Comparison of ENCODE assay signal across 23 cellular contexts in genomic region chr11:3204141-3205015, GRCh38. TPM values are rescaled to one million over a fixed set of nuclear protein-coding genes. Genes with fewer than 3 reads are reported as not detected.
A peak's percentile ranks its signal among the peaks of the same experiment; 100 is the strongest.
DNase-seq lines count a peak whose midpoint lies in the region; ATAC-seq, FAIRE-seq and TF ChIP-seq lines count a peak whose summit lies in the region.
"Had no signal": no experiment of that assay in that cellular context is flagged by ENCODE, and none has a peak within 500 bp of the region (broad histone marks: within the 10 kb centered on the region; RNA-seq: fewer than 3 reads in every experiment).

No MANE protein-coding gene starts in this region.

- peaks cover 0 to 5% (median 0%) of the 10 kb centered on the region in 7 donors for H3K9me3 Mint-ChIP-seq in CD14-positive monocyte
- H3K9me3 Mint-ChIP-seq: CD8-positive, alpha-beta memory T cell; HFFc6 had no signal

- no peaks in the 10 kb centered on the region for H3K36me3 Mint-ChIP-seq in CD14-positive monocyte
- H3K36me3 Mint-ChIP-seq: CD8-positive, alpha-beta memory T cell had no signal

- H3K27me3 ChIP-seq in SK-N-SH (ENCODE audit: insufficient read depth) (peaks cover 25% of the 10 kb centered on the region), H1 (replicated peaks in 1 of 4; ENCODE audit: control insufficient read depth in 3 of 4, extremely low read depth in 1 of 4, insufficient read depth in 3 of 4, low read length in 3 of 4) (peaks cover 10 to 42% (median 32%) of the 10 kb centered on the region in 4 experiments), neuronal stem cell (ENCODE audit: control insufficient read depth in 3 of 3, insufficient read depth in 3 of 3, low read depth in 1 of 3, low read length in 3 of 3) (peaks cover 0 to 62% (median 22%) of the 10 kb centered on the region in 3 experiments)

- no peak overlapping the region for H2BK20ac ChIP-seq in H1 (ENCODE audit: low read length)

- H3K79me2 ChIP-seq in SK-N-SH (ENCODE audit: insufficient read depth) (no peaks in the 10 kb centered on the region), H1 (ENCODE audit: control insufficient read depth in 1 of 2, insufficient read depth in 2 of 2, low read length in 2 of 2) (no peaks in the 10 kb centered on the region)

- H2AFZ ChIP-seq in SK-N-SH (ENCODE audit: low read depth) = no peak overlapping the region
- H2AFZ ChIP-seq in H1 (ENCODE audit: low read length) = no peak overlapping the region
- no peak overlapping the region for H2AFZ ChIP-seq in neuronal stem cell (ENCODE audit: low read length)

- POLR2A ChIA-PET in SK-N-SH (lab: Yijun Ruan, JAX) (no interaction called here), H1 (lab: Charles Lee; ENCODE audit: partially characterized antibody) (interaction anchor here (0.6 to 1.1 kb wide), 5 partner anchors 9 to 211 kb away, joined by 3 to 4 read pairs (median 3); no protein-coding TSS in a partner anchor)

- TF ChIP-seq CTCF in SK-N-SH (IDR thresholded peaks at IDR 0.05) (no peak), CD14-positive monocyte (IDR thresholded peaks at IDR 0.05) (no peak), H1 (IDR thresholded peaks at IDR 0.05; ENCODE audit: control extremely low read depth in 1 of 3, insufficient read depth in 1 of 3, low read depth in 1 of 3, low read length in 3 of 3) (no peak)

- TF ChIP-seq RAD21 in SK-N-SH (IDR thresholded peaks at IDR 0.05; ENCODE audit: low read length) (no peak), H1 (IDR thresholded peaks at IDR 0.05 in 1 of 2, conservative IDR thresholded peaks at IDR 0.05 in 1 of 2; ENCODE audit: low read depth in 2 of 2, low read length in 2 of 2) (no peak)

- H3K27me3 Mint-ChIP-seq in CD14-positive monocyte (ENCODE audit: low read depth in 3 of 3) = peaks cover 32 to 52% (median 39%) of the 10 kb centered on the region in 3 donors

- ATAC-seq in SK-N-SH treated with all-trans-retinoic acid at 6 μM for 48 hours (no peak), GM21526 (IDR thresholded peaks at IDR 0.05; ENCODE audit: low FRiP score, unreplicated experiment) (no peak), esophagus mucosa (no peak), GM21360 (IDR thresholded peaks at IDR 0.05; ENCODE audit: unreplicated experiment) (no peak)

- H3K27ac ChIP-seq in SK-N-SH (ENCODE audit: low read depth in 2 of 2, low read length in 1 of 2) = no peak overlapping the region
- no peak overlapping the region for H3K27ac ChIP-seq in H1 (ENCODE audit: low read depth, low read length)
- H3K27ac ChIP-seq in neuronal stem cell (replicated peaks; ENCODE audit: low read length) = no peak overlapping the region
- H3K27ac ChIP-seq: 22Rv1 had no signal

- no peak for FAIRE-seq in H1 (lab: Jason Lieb, UNC)

- peaks cover 19% of the 10 kb centered on the region for H3K23me2 ChIP-seq in H1 (ENCODE audit: low read depth, low read length)

- H2BK15ac ChIP-seq in H1 (ENCODE audit: low read length) = peak overlapping the region; percentile 61; the same call in 1 of the 2 replicates
- no peak overlapping the region for H2BK15ac ChIP-seq in neuronal stem cell (ENCODE audit: low read length)

- H3K14ac ChIP-seq in H1 (ENCODE audit: insufficient read length) = no peak overlapping the region
- H3K14ac ChIP-seq in neuronal stem cell (ENCODE audit: low read length) = no peak overlapping the region

- H3K4ac ChIP-seq in H1 (replicated peaks; ENCODE audit: insufficient read length, low read depth, low read length) (no peak overlapping the region), neuronal stem cell (ENCODE audit: low read length) (no peak overlapping the region)

- no peak overlapping the region for H3K27ac Mint-ChIP-seq in CD14-positive monocyte
- H3K27ac Mint-ChIP-seq: HFFc6 had no signal

- H3K79me1 ChIP-seq in H1 (ENCODE audit: low read depth, low read length) (no peaks in the 10 kb centered on the region), neuronal stem cell (ENCODE audit: low read depth, low read length) (no peaks in the 10 kb centered on the region)

- H4K20me1 ChIP-seq in SK-N-SH (ENCODE audit: insufficient read depth) (no peaks in the 10 kb centered on the region), H1 (replicated peaks in 1 of 2; ENCODE audit: control insufficient read depth in 1 of 2, insufficient read depth in 2 of 2, low read length in 2 of 2) (peaks cover 0 to 10% of the 10 kb centered on the region in 2 experiments)

- H3K4me3 ChIP-seq in SK-N-SH (ENCODE audit: low read depth in 2 of 2, low read length in 1 of 2) (no peak overlapping the region), H1 (ENCODE audit: extremely low read depth in 1 of 4, insufficient read depth in 2 of 4, low read depth in 3 of 4, low read length in 4 of 4) (peak overlapping the region in 1 of 4 experiments; percentile 60; a peak in 2 of 8 replicates), neuronal stem cell (ENCODE audit: low read length in 2 of 2) (peak overlapping the region in 1 of 2 donors; percentile 43)

- peak overlapping the region in 1 of 2 donors; percentile 35 for H3K4me3 Mint-ChIP-seq in CD14-positive monocyte
- H3K4me3 Mint-ChIP-seq: HFFc6 had no signal

- H2BK5ac ChIP-seq in H1 (ENCODE audit: low read depth, low read length) (no peak overlapping the region), neuronal stem cell (ENCODE audit: low read length) (no peak overlapping the region)

- H3K4me1 Mint-ChIP-seq in CD14-positive monocyte = no peaks in the 10 kb centered on the region

- DNase-seq in SK-N-SH = peak; percentile 28
- peak; percentile 33 for DNase-seq in CD14-positive monocyte (ENCODE audit: low spot score)
- DNase-seq in H1 (ENCODE audit: low read depth in 1 of 2, low spot score in 2 of 2) = no peak
- DNase-seq in neuronal stem cell (ENCODE audit: low spot score) = no peak
- DNase-seq: DMS79 treated with DMSO at 0.1 percent for 48 hours; HFFc6; KG1; NCI-H1048; NCI-H1436 treated with DMSO at 0.1 percent for 48 hours; NCI-H2029 treated with DMSO at 0.1 percent for 48 hours; NCI-H446 treated with DMSO at 0.1 percent for 48 hours; NK-92 treated with Interleukin-12 subunit alpha and Interleukin-12 subunit beta, amount 100 ng/mL, for 24 hours; OCI-M1 had no signal

- no peak overlapping the region for H3K18ac ChIP-seq in H1 (ENCODE audit: extremely low read depth, low read length)
- H3K18ac ChIP-seq in neuronal stem cell (ENCODE audit: low read length) = peak overlapping the region; percentile 88

- H2AK5ac ChIP-seq in H1 (ENCODE audit: low read depth, low read length) (peak overlapping the region; percentile 39; the same call in 1 of the 2 replicates), neuronal stem cell (ENCODE audit: low read depth, low read length) (peak overlapping the region; percentile 82)

- CTCF ChIA-PET in SK-N-SH (lab: Yijun Ruan, JAX) (interaction anchor here (1.0 to 2.5 kb wide), 5 partner anchors 9 to 113 kb away, joined by 3 to 10 read pairs (median 5); no protein-coding TSS in a partner anchor), H1 (lab: Charles Lee; ENCODE audit: partially characterized antibody) (interaction anchor here (0.9 to 12.0 kb wide), 17 partner anchors 7 to 274 kb away, joined by 3 to 99 read pairs (median 5); no protein-coding TSS in a partner anchor)

- TF ChIP-seq POLR2A in H1 (IDR thresholded peaks at IDR 0.05; ENCODE audit: control extremely low read depth in 1 of 2, low read depth in 2 of 2, low read length in 2 of 2) = no peak

- H2BK12ac ChIP-seq in H1 (ENCODE audit: low read depth, low read length) (0 out of 2 replicates have a peak overlapping the region, but pooled peaks have one; percentile 17), neuronal stem cell (ENCODE audit: low read length) (no peak overlapping the region)

- H3K9me2 ChIP-seq in SK-N-SH = no peaks in the 10 kb centered on the region

- H4K91ac ChIP-seq in H1 (replicated peaks; ENCODE audit: insufficient read length, low read length) (no peak overlapping the region), neuronal stem cell (ENCODE audit: low read depth, low read length, poor library complexity) (no peak overlapping the region)

- no peak overlapping the region for H3K56ac ChIP-seq in H1 (replicated peaks; ENCODE audit: insufficient read length, low read depth, low read length)

- H4K8ac ChIP-seq in H1 (ENCODE audit: extremely low read depth, insufficient read depth, low read length) (no peak overlapping the region), neuronal stem cell (ENCODE audit: low read depth, low read length) (no peak overlapping the region)

- H3K9ac ChIP-seq in SK-N-SH (no peak overlapping the region), H1 (replicated peaks in 1 of 4; ENCODE audit: extremely low read depth in 1 of 4, low read depth in 3 of 4, low read length in 3 of 4) (no peak overlapping the region), neuronal stem cell (ENCODE audit: low read depth, low read length, poor library complexity) (no peak overlapping the region)

- H3K4me2 ChIP-seq in SK-N-SH (no peak overlapping the region), H1 (ENCODE audit: insufficient read depth in 1 of 2, low read depth in 2 of 2, low read length in 2 of 2) (peak overlapping the region in 1 of 2 experiments; percentile 67; a peak in 1 of 4 replicates), neuronal stem cell (ENCODE audit: insufficient read depth, low read length, poor library complexity, severe bottlenecking) (no peak overlapping the region)

- H3K9me3 ChIP-seq in SK-N-SH (no peaks in the 10 kb centered on the region), H1 (ENCODE audit: insufficient read depth in 2 of 2, low read depth in 1 of 2, low read length in 1 of 2) (no peaks in the 10 kb centered on the region), neuronal stem cell (replicated peaks in 1 of 2; ENCODE audit: control insufficient read depth in 2 of 2, insufficient read depth in 1 of 2, low read depth in 1 of 2, low read length in 2 of 2) (no peaks in the 10 kb centered on the region)

- no peak overlapping the region for H4K5ac ChIP-seq in H1 (ENCODE audit: insufficient read length, low read depth, low read length)

- H3K23ac ChIP-seq in H1 (ENCODE audit: insufficient read length) = no peak overlapping the region
- H3K23ac ChIP-seq in neuronal stem cell (ENCODE audit: low read depth, low read length, poor library complexity) = peak overlapping the region; percentile 38

- H2BK120ac ChIP-seq in H1 (replicated peaks; ENCODE audit: low read depth, low read length) = no peak overlapping the region
- H2BK120ac ChIP-seq in neuronal stem cell (ENCODE audit: low read depth, low read length) = no peak overlapping the region

- intact Hi-C loops in CD14-positive monocyte (cut with micrococcal nuclease) = no loop called here

- H3K36me3 ChIP-seq in SK-N-SH (replicated peaks in 1 of 2; ENCODE audit: control insufficient read depth in 1 of 2, insufficient read depth in 2 of 2, low read length in 1 of 2) = no peaks in the 10 kb centered on the region
- H3K36me3 ChIP-seq in H1 (ENCODE audit: control insufficient read depth in 2 of 4, insufficient read depth in 4 of 4, low read length in 3 of 4) = no peaks in the 10 kb centered on the region
- H3K36me3 ChIP-seq in neuronal stem cell (replicated peaks in 1 of 2; ENCODE audit: control insufficient read depth in 2 of 2, insufficient read depth in 2 of 2, low read length in 2 of 2) = no peaks in the 10 kb centered on the region

- WGBS in SK-N-SH (ENCODE audit: low lambda C conversion rate) = 58% methylated on average over 10 of the region's 24 CpGs
- 85% methylated on average over 16 of the region's 24 CpGs; no CpG with 5 or more reads in 1 of the 2 experiments for WGBS in H1 (ENCODE audit: extremely low coverage in 1 of 2, insufficient coverage in 1 of 2, insufficient read length in 1 of 2, insufficient replicate concordance in 2 of 2, low coverage in 1 of 2, low lambda C conversion rate in 2 of 2, missing lambda C conversion rate in 1 of 2), 2 experiments
- no CpG with 5 or more reads among the region's 24 CpGs for WGBS in neuronal stem cell (ENCODE audit: extremely low coverage in 2 of 2, insufficient read length in 2 of 2, insufficient replicate concordance in 1 of 2), 2 donors

- H3K4me1 ChIP-seq in SK-N-SH (ENCODE audit: control insufficient read depth in 1 of 2, insufficient read depth in 2 of 2, low read depth in 1 of 2, low read length in 1 of 2) = peaks cover 0 to 23% of the 10 kb centered on the region in 2 experiments; a peak in 1 of 4 replicates
- H3K4me1 ChIP-seq in H1 (replicated peaks in 1 of 4; ENCODE audit: control insufficient read depth in 3 of 4, insufficient read depth in 4 of 4, low read length in 3 of 4) = peaks cover 0 to 4% (median under 1%) of the 10 kb centered on the region in 4 experiments; a peak in 6 of 7 replicates
- peaks cover 0 to 4% of the 10 kb centered on the region in 2 donors for H3K4me1 ChIP-seq in neuronal stem cell (ENCODE audit: control insufficient read depth in 2 of 2, insufficient read depth in 1 of 2, low read depth in 1 of 2, low read length in 2 of 2)

- H3F3A ChIP-seq in SK-N-SH (replicated peaks; ENCODE audit: insufficient read depth) = no peaks in the 10 kb centered on the region

- TF ChIP-seq EP300 in SK-N-SH (IDR thresholded peaks at IDR 0.05; ENCODE audit: borderline replicate concordance in 1 of 2, low read depth in 1 of 2, low read length in 1 of 2) (no peak), H1 (IDR thresholded peaks at IDR 0.05; ENCODE audit: borderline replicate concordance in 1 of 2, low read depth in 2 of 2, low read length in 2 of 2) (no peak)

RNA-seq across cellular contexts. Expression of gene MRGPRG, which starts 14.2 kb away (rescaled TPM):
- not detected in 2 replicates for polyA plus RNA-seq in SK-N-SH (2012; rRNA removed)
- polyA plus RNA-seq in SK-N-SH (2012; cell fraction: cytosol; rRNA removed) = not detected in 2 replicates
- not detected in 2 replicates for polyA plus RNA-seq in SK-N-SH (2012; cell fraction: nucleus; rRNA removed)
- polyA plus RNA-seq in CD14-positive monocyte = not detected
- not detected in 2 replicates for total RNA-seq in H1 (2021; fragmentation: NEBNext Ultra II Directional; extraction: Animal tissue kit (Norgen Biotek cat#: 25700))
- polyA plus RNA-seq in H1 (2011; rRNA removed) = not detected in 2 replicates
- polyA plus RNA-seq in H1 (2011; cell fraction: cytosol; rRNA removed) = not detected
- polyA plus RNA-seq in H1 (2011; cell fraction: nucleus; rRNA removed) = not detected
- not detected in 4 replicates for polyA plus RNA-seq in H1 (2012, experiment 1 of 2)
- not detected for polyA plus RNA-seq in H1 (2012, experiment 2 of 2)
- polyA plus RNA-seq in H1 (2013, experiment 1 of 2) = not detected
- polyA plus RNA-seq in H1 (2013, experiment 2 of 2) = not detected
- polyA minus RNA-seq in H1 (2011; rRNA and poly(A)+ RNA removed) = not detected in 2 replicates
- not detected for polyA minus RNA-seq in H1 (2011; cell fraction: cytosol; rRNA and poly(A)+ RNA removed)
- polyA minus RNA-seq in H1 (2011; cell fraction: nucleus; rRNA and poly(A)+ RNA removed) = not detected
- not detected for polyA plus RNA-seq in neuronal stem cell (2013, experiment 1 of 2)
- polyA plus RNA-seq in neuronal stem cell (2013, experiment 2 of 2) = not detected
- total RNA-seq in esophagus mucosa = not detected
- total RNA-seq: CD8-positive, alpha-beta memory T cell; G401; HFFc6; M059J; RPMI7951 had no signal
- polyA plus RNA-seq: BJ; CD8-positive, alpha-beta memory T cell had no signal

RNA-seq across cellular contexts. Expression of gene MRGPRE, which starts 27.8 kb away (rescaled TPM):
- polyA plus RNA-seq in SK-N-SH (2012; rRNA removed) = not detected in 2 replicates
- polyA plus RNA-seq in SK-N-SH (2012; cell fraction: cytosol; rRNA removed) = not detected in 2 replicates
- not detected in 2 replicates for polyA plus RNA-seq in SK-N-SH (2012; cell fraction: nucleus; rRNA removed)
- polyA plus RNA-seq in CD14-positive monocyte = not detected
- total RNA-seq in H1 (2021; fragmentation: NEBNext Ultra II Directional; extraction: Animal tissue kit (Norgen Biotek cat#: 25700)) = not detected in 2 replicates
- polyA plus RNA-seq in H1 (2011; rRNA removed) = not detected in 2 replicates
- polyA plus RNA-seq in H1 (2011; cell fraction: cytosol; rRNA removed) = not detected
- polyA plus RNA-seq in H1 (2011; cell fraction: nucleus; rRNA removed) = not detected
- polyA plus RNA-seq in H1 (2012, experiment 1 of 2) = not detected in 4 replicates
- not detected for polyA plus RNA-seq in H1 (2012, experiment 2 of 2)
- 0.04 TPM for polyA plus RNA-seq in H1 (2013, experiment 1 of 2)
- not detected for polyA plus RNA-seq in H1 (2013, experiment 2 of 2)
- polyA minus RNA-seq in H1 (2011; rRNA and poly(A)+ RNA removed) = not detected in 2 replicates
- polyA minus RNA-seq in H1 (2011; cell fraction: cytosol; rRNA and poly(A)+ RNA removed) = not detected
- not detected for polyA minus RNA-seq in H1 (2011; cell fraction: nucleus; rRNA and poly(A)+ RNA removed)
- not detected for polyA plus RNA-seq in neuronal stem cell (2013, experiment 1 of 2)
- polyA plus RNA-seq in neuronal stem cell (2013, experiment 2 of 2) = not detected
- not detected for total RNA-seq in esophagus mucosa
- total RNA-seq: CD8-positive, alpha-beta memory T cell; G401; HFFc6; M059J; RPMI7951 had no signal
- polyA plus RNA-seq: BJ; CD8-positive, alpha-beta memory T cell had no signal

RNA-seq across cellular contexts. Expression of gene OSBPL5, which starts 39.3 kb away (rescaled TPM):
- polyA plus RNA-seq in SK-N-SH (2012; rRNA removed) (7.8 and 10.9 TPM in 2 replicates), CD14-positive monocyte (1 to 10 TPM; 3.1 to 6.8 TPM), H1 (2011; rRNA removed) (3.4 and 6.0 TPM in 2 replicates)
- 2.7 and 4.3 TPM in 2 replicates for polyA plus RNA-seq in SK-N-SH (2012; cell fraction: cytosol; rRNA removed)
- 39.6 and 46.8 TPM in 2 replicates for polyA plus RNA-seq in SK-N-SH (2012; cell fraction: nucleus; rRNA removed)
- 7.9 and 9.9 TPM in 2 replicates for total RNA-seq in H1 (2021; fragmentation: NEBNext Ultra II Directional; extraction: Animal tissue kit (Norgen Biotek cat#: 25700))
- 5.8 TPM for polyA plus RNA-seq in H1 (2011; cell fraction: cytosol; rRNA removed)
- 19.5 TPM for polyA plus RNA-seq in H1 (2011; cell fraction: nucleus; rRNA removed)
- 3.8 to 7.3 TPM (median 6.6 TPM) in 4 replicates for polyA plus RNA-seq in H1 (2012, experiment 1 of 2)
- polyA plus RNA-seq in H1 (2012, experiment 2 of 2) = 4.9 TPM
- 3.3 TPM for polyA plus RNA-seq in H1 (2013, experiment 1 of 2)
- polyA plus RNA-seq in H1 (2013, experiment 2 of 2) = 2.9 TPM
- 4.3 and 5.5 TPM in 2 replicates for polyA minus RNA-seq in H1 (2011; rRNA and poly(A)+ RNA removed)
- 9.7 TPM for polyA minus RNA-seq in H1 (2011; cell fraction: cytosol; rRNA and poly(A)+ RNA removed)
- 13.0 TPM for polyA minus RNA-seq in H1 (2011; cell fraction: nucleus; rRNA and poly(A)+ RNA removed)
- polyA plus RNA-seq in neuronal stem cell (2013, experiment 1 of 2) = 9.5 TPM
- polyA plus RNA-seq in neuronal stem cell (2013, experiment 2 of 2) = 9.7 TPM
- 13.4 TPM for total RNA-seq in esophagus mucosa

Comparison
In these comparisons a context has a peak if more than half of its experiments do, and no peak if none do; other contexts are left out.
1. DNase-seq: peak in SK-N-SH (single experiment) and CD14-positive monocyte (single experiment); none in H1 (0 of 2) and neuronal stem cell (single experiment).